In genomic region chr15:98896802-98897732, GRCh38 we compare ENCODE assay signal across 8 cellular contexts.
DNase-seq lines count a peak whose midpoint lies in the region; ATAC-seq and TF ChIP-seq lines count a peak whose summit lies in the region.

No MANE protein-coding gene starts in this region.

- DNase-seq in COLO829 (ENCODE audit: low spot score): peak; percentile 100
- DNase-seq in NCI-H446 (lab: John Stamatoyannopoulos, UW): peak; percentile 34 to 80
- DNase-seq in epidermal melanocyte (ENCODE audit: insufficient read length, low spot score): peak; percentile 83
- DNase-seq in NOMO-1 treated with dmso at 0.1 percent for 144 hours (lab: John Stamatoyannopoulos, UW; ENCODE audit: unreplicated experiment): no peak

- peaks cover 21% of the 10 kb centered on the region for H3K36me3 ChIP-seq in neutrophil

- H3K4me3 ChIP-seq in neutrophil (ENCODE audit: low read depth in 1 of 2, low read length in 1 of 2): no peak overlapping the region

- peak overlapping the region; percentile 28 for H3K27ac ChIP-seq in neutrophil

- ATAC-seq in HG02973 (IDR thresholded peaks at IDR 0.05; ENCODE audit: unreplicated experiment) (no peak), GM19035 (IDR thresholded peaks at IDR 0.05; ENCODE audit: unreplicated experiment) (no peak), HG03354 (IDR thresholded peaks at IDR 0.05; ENCODE audit: poor library complexity, severe bottlenecking, unreplicated experiment) (no peak)

- no peaks in the 10 kb centered on the region for H3K9me3 ChIP-seq in neutrophil

- peaks cover 42% of the 10 kb centered on the region in 2 experiments for H3K4me1 ChIP-seq in neutrophil (ENCODE audit: control insufficient read depth in 1 of 2, insufficient read depth in 1 of 2, low read depth in 1 of 2, low read length in 1 of 2)

- TF ChIP-seq CTCF in neutrophil (IDR thresholded peaks at IDR 0.05): no peak

- no peaks in the 10 kb centered on the region for H3K27me3 ChIP-seq in neutrophil
